In genomic region chr3:111801697-111802655, GRCh38 we compare ENCODE assay signal across 10 cellular contexts. TPM values are rescaled to one million over a fixed set of nuclear protein-coding genes. Genes with fewer than 3 reads are reported as not detected.
DNase-seq lines count a peak whose midpoint lies in the region; ATAC-seq and TF ChIP-seq lines count a peak whose summit lies in the region.
"Had no signal": no experiment of that assay in that cellular context is flagged by ENCODE, and none has a peak within 500 bp of the region (broad histone marks: within the 10 kb centered on the region; RNA-seq: fewer than 3 reads in every experiment).

No MANE protein-coding gene starts in this region.

- no peak overlapping the region for H2BK5ac ChIP-seq in trophoblast cell (ENCODE audit: low read depth, low read length, poor library complexity)

- no peaks in the 10 kb centered on the region for H3K79me2 ChIP-seq in trophoblast cell (ENCODE audit: control insufficient read depth, insufficient read depth, low read length, poor library complexity)

- no peaks in the 10 kb centered on the region for H3K27me3 ChIP-seq in trophoblast cell (ENCODE audit: insufficient read depth, low read length)

- no peak overlapping the region for H3K14ac ChIP-seq in trophoblast cell (ENCODE audit: low read length)

- no peak overlapping the region for H3K18ac ChIP-seq in trophoblast cell (ENCODE audit: low read length)

- H2BK12ac ChIP-seq in trophoblast cell (ENCODE audit: low read length): peak overlapping the region; percentile 15

- ATAC-seq in SK-N-SH treated with all-trans-retinoic acid at 6 μM for 48 hours (peak; percentile 75), GM19463 (IDR thresholded peaks at IDR 0.05; ENCODE audit: unreplicated experiment) (no peak), HG02759 (IDR thresholded peaks at IDR 0.05; ENCODE audit: unreplicated experiment) (no peak)
- ATAC-seq: stimulated activated naive CD8-positive, alpha-beta T cell treated with anti-CD3 and anti-CD28 coated beads, Interleukin-15, amount 100 ng/mL, for 72 hours had no signal

- peaks cover 4% of the 10 kb centered on the region for H3K79me1 ChIP-seq in trophoblast cell (ENCODE audit: low read length)

- H2BK120ac ChIP-seq in trophoblast cell (ENCODE audit: insufficient read depth, low read length, poor library complexity): no peak overlapping the region

- H4K12ac ChIP-seq in trophoblast cell (ENCODE audit: low read depth, low read length): no peak overlapping the region

- TF ChIP-seq CTCF in AG09319 (IDR thresholded peaks at IDR 0.05; ENCODE audit: low read depth, low read length) (no peak), foreskin fibroblast (IDR thresholded peaks at IDR 0.05; ENCODE audit: low read depth, low read length) (no peak)

- no peak overlapping the region for H4K91ac ChIP-seq in trophoblast cell (ENCODE audit: low read depth, low read length)

- no peaks in the 10 kb centered on the region for H3K9me3 ChIP-seq in trophoblast cell (ENCODE audit: insufficient read depth, low read depth, low read length)

- H3K9ac ChIP-seq in trophoblast cell (ENCODE audit: low read length): no peak overlapping the region

- H3K4me1 ChIP-seq in trophoblast cell (ENCODE audit: control insufficient read depth in 1 of 2, insufficient read depth in 2 of 2, low read length in 2 of 2): peaks cover 0 to 5% of the 10 kb centered on the region in 2 experiments

- H3K27ac ChIP-seq in trophoblast cell (ENCODE audit: low read depth, low read length): no peak overlapping the region

- H4K8ac ChIP-seq in trophoblast cell (ENCODE audit: low read depth, low read length): no peak overlapping the region

- H3K36me3 ChIP-seq in trophoblast cell (ENCODE audit: control insufficient read depth in 1 of 2, insufficient read depth in 2 of 2, low read length in 2 of 2): no peaks in the 10 kb centered on the region

- H3K4ac ChIP-seq in trophoblast cell (ENCODE audit: low read depth, low read length): no peak overlapping the region

- no peak overlapping the region for H3K4me2 ChIP-seq in trophoblast cell (ENCODE audit: low read length)

- DNase-seq in AG09319 (ENCODE audit: extremely low read depth, low read depth) (peak; percentile 67), foreskin fibroblast (peak; percentile 85 to 87), trophoblast cell (peak; percentile 62 to 94), HT-29 (ENCODE audit: low spot score) (no peak), HK-2 (ENCODE audit: unreplicated experiment) (no peak)
- DNase-seq: NCI-H2227 treated with DMSO at 0.1 percent for 48 hours; stimulated activated naive CD8-positive, alpha-beta T cell treated with anti-CD3 and anti-CD28 coated beads, Interleukin-15, amount 100 ng/mL, for 72 hours had no signal

- H2AK5ac ChIP-seq in trophoblast cell (ENCODE audit: low read length): no peak overlapping the region

- H3K4me3 ChIP-seq in foreskin fibroblast (ENCODE audit: low read depth in 1 of 2, low read length in 2 of 2) (no peak overlapping the region), trophoblast cell (ENCODE audit: low read depth, low read length) (no peak overlapping the region)

- H3K23ac ChIP-seq in trophoblast cell (ENCODE audit: low read length): no peak overlapping the region

- no peak overlapping the region for H2AFZ ChIP-seq in trophoblast cell (ENCODE audit: insufficient read depth, low read length, poor library complexity)

- no CpG with 5 or more reads among the region's 1 CpG for WGBS in trophoblast cell (ENCODE audit: extremely low coverage, insufficient coverage, insufficient read length)

TF ChIP-seq in SK-N-SH treated with all-trans-retinoic acid at 6 μM for 48 hours, 23 proteins besides CTCF, POLR2A, EP300 and RAD21:
- TF ChIP-seq ZNF70 (CRISPR knock-in tag; IDR thresholded peaks at IDR 0.05) (no peak), ESRRG (CRISPR knock-in tag; IDR thresholded peaks at IDR 0.05) (no peak), SNAI2 (CRISPR knock-in tag; IDR thresholded peaks at IDR 0.05) (no peak), POU6F1 (CRISPR knock-in tag; IDR thresholded peaks at IDR 0.05; ENCODE audit: borderline replicate concordance, low read depth) (no peak), RARB (CRISPR knock-in tag; IDR thresholded peaks at IDR 0.05) (no peak), ZC3H10 (CRISPR knock-in tag; IDR thresholded peaks at IDR 0.05) (no peak), TSHZ2 (CRISPR knock-in tag; IDR thresholded peaks at IDR 0.05) (no peak), BACH2 (CRISPR knock-in tag; IDR thresholded peaks at IDR 0.05; ENCODE audit: borderline replicate concordance) (no peak), ARNTL (CRISPR knock-in tag; IDR thresholded peaks at IDR 0.05; ENCODE audit: borderline replicate concordance, low read depth) (no peak), OSR1 (CRISPR knock-in tag; IDR thresholded peaks at IDR 0.05) (no peak)

RNA-seq across cellular contexts. Expression of gene PHLDB2, which starts 57.1 kb away (rescaled TPM):
- polyA plus RNA-seq in trophoblast cell (2013): 23.8 and 24.1 TPM in 2 replicates
- 0.21 TPM in 1 of 2 replicates, not detected in the other for total RNA-seq in HT-29 (2014; rRNA removed; shearing (Covaris generic))

Comparison
In these comparisons a context has a peak if more than half of its experiments do, and no peak if none do; other contexts are left out.
1. DNase-seq: peak in AG09319 (single experiment), foreskin fibroblast (2 of 2) and trophoblast cell (2 of 2); none in HT-29 (single experiment) and HK-2 (single experiment).